ENCODE assay signal across 8 cellular contexts in the genomic region with DNA sequence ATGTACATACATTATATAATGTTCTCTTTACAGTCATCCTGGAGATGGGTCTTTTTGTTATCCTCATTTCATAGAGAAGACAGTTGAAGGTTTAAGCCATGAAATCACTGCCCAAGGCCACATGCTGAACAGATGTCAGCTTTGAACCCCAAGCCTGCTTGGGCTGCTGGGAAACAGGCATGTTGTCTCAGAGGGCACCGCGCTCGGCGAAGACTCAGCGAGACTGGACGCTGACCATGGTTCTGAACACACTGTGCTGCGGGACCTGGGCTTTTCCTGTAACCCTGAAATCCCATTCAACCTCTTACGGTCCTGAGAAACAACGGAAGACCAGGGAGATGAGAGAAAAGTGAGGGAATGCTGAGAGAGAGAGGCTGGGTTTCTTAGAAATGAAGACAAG. TPM values are rescaled to one million over a fixed set of nuclear protein-coding genes. Genes with fewer than 3 reads are reported as not detected.
DNase-seq lines count a peak whose midpoint lies in the region; ATAC-seq and TF ChIP-seq lines count a peak whose summit lies in the region.

No MANE protein-coding gene starts in this region.

- H3K14ac ChIP-seq in trophoblast cell (ENCODE audit: low read length), result no peak overlapping the region

- H3K4me1 ChIP-seq in SJCRH30 (no peaks in the 10 kb centered on the region), trophoblast cell (ENCODE audit: control insufficient read depth in 1 of 2, insufficient read depth in 2 of 2, low read length in 2 of 2) (no peaks in the 10 kb centered on the region), esophagus muscularis mucosa (peaks cover 5 to 13% (median 12%) of the 10 kb centered on the region in 4 donors)

- no peak overlapping the region for H2BK5ac ChIP-seq in trophoblast cell (ENCODE audit: low read depth, low read length, poor library complexity)

- no peak overlapping the region for H2BK120ac ChIP-seq in trophoblast cell (ENCODE audit: insufficient read depth, low read length, poor library complexity)

- no peak for TF ChIP-seq POLR2A in esophagus muscularis mucosa (IDR thresholded peaks at IDR 0.05; ENCODE audit: low read depth)

- DNase-seq in HCEC 1CT, result peak; percentile 12
- peak; percentile 66 to 75 for DNase-seq in SJCRH30
- DNase-seq in endothelial cell (ENCODE audit: low spot score), result peak; percentile 83
- DNase-seq in trophoblast cell, result peak; percentile 44 to 75
- no peak for DNase-seq in esophagus muscularis mucosa (ENCODE audit: extremely low spot score)
- DNase-seq in GM10248 (ENCODE audit: extremely low spot score), result no peak

- H3K4me3 Mint-ChIP-seq in endothelial cell (ENCODE audit: unreplicated experiment), result no peak overlapping the region

- no peak overlapping the region for H3K9ac ChIP-seq in trophoblast cell (ENCODE audit: low read length)

- TF ChIP-seq CTCF in endothelial cell (IDR thresholded peaks at IDR 0.05; ENCODE audit: unreplicated experiment) (no peak), esophagus muscularis mucosa (IDR thresholded peaks at IDR 0.05) (no peak), GM10248 (IDR thresholded peaks at IDR 0.05; ENCODE audit: control extremely low read depth, extremely low read depth, low read depth, missing control alignments) (no peak)

- no CpG with 5 or more reads among the region's 9 CpGs for WGBS in trophoblast cell (ENCODE audit: extremely low coverage, insufficient coverage, insufficient read length)
- 19% methylated on average over 9 of the region's 9 CpGs for WGBS in esophagus muscularis mucosa

- H3K9me3 ChIP-seq in SJCRH30 (replicated peaks) (no peaks in the 10 kb centered on the region), trophoblast cell (ENCODE audit: insufficient read depth, low read depth, low read length) (peaks cover 4% of the 10 kb centered on the region), esophagus muscularis mucosa (no peaks in the 10 kb centered on the region)

- no peak overlapping the region for H4K12ac ChIP-seq in trophoblast cell (ENCODE audit: low read depth, low read length)

- H3K23ac ChIP-seq in trophoblast cell (ENCODE audit: low read length), result no peak overlapping the region

- H3K79me2 ChIP-seq in trophoblast cell (ENCODE audit: control insufficient read depth, insufficient read depth, low read length, poor library complexity), result no peaks in the 10 kb centered on the region

- H3K36me3 ChIP-seq in SJCRH30 (no peaks in the 10 kb centered on the region), trophoblast cell (ENCODE audit: control insufficient read depth in 1 of 2, insufficient read depth in 2 of 2, low read length in 2 of 2) (no peaks in the 10 kb centered on the region), esophagus muscularis mucosa (no peaks in the 10 kb centered on the region)

- no peak overlapping the region for H3K18ac ChIP-seq in trophoblast cell (ENCODE audit: low read length)

- CTCF ChIA-PET in GM10248 (lab: Yijun Ruan, JAX), result interaction anchor here (2.2 kb wide), 1 partner anchor 14 kb away, joined by 5 read pairs; no protein-coding TSS in a partner anchor

- H4K8ac ChIP-seq in trophoblast cell (ENCODE audit: low read depth, low read length), result no peak overlapping the region

- no peak overlapping the region for H2AK5ac ChIP-seq in trophoblast cell (ENCODE audit: low read length)

- no peak overlapping the region for H2AFZ ChIP-seq in trophoblast cell (ENCODE audit: insufficient read depth, low read length, poor library complexity)

- H3K27me3 Mint-ChIP-seq in endothelial cell (ENCODE audit: unreplicated experiment), result peaks cover 4% of the 10 kb centered on the region

- ATAC-seq in HG02938 (IDR thresholded peaks at IDR 0.05; ENCODE audit: unreplicated experiment) (no peak), GM18868 (IDR thresholded peaks at IDR 0.05; ENCODE audit: unreplicated experiment) (no peak)

- H3K36me3 Mint-ChIP-seq in endothelial cell (ENCODE audit: low read depth, unreplicated experiment), result no peaks in the 10 kb centered on the region

- H3K4me1 Mint-ChIP-seq in endothelial cell (ENCODE audit: unreplicated experiment), result no peaks in the 10 kb centered on the region

- H3K9me3 Mint-ChIP-seq in endothelial cell (ENCODE audit: unreplicated experiment), result no peaks in the 10 kb centered on the region

- no peak overlapping the region for H2BK12ac ChIP-seq in trophoblast cell (ENCODE audit: low read length)

- H3K79me1 ChIP-seq in trophoblast cell (ENCODE audit: low read length), result no peaks in the 10 kb centered on the region

- no peak overlapping the region for H3K27ac ChIP-seq in SJCRH30
- H3K27ac ChIP-seq in trophoblast cell (ENCODE audit: low read depth, low read length), result no peak overlapping the region
- no peak overlapping the region for H3K27ac ChIP-seq in esophagus muscularis mucosa (replicated peaks in 1 of 4)

- H3K27me3 ChIP-seq in SJCRH30 (no peaks in the 10 kb centered on the region), trophoblast cell (ENCODE audit: insufficient read depth, low read length) (peaks cover 15% of the 10 kb centered on the region), esophagus muscularis mucosa (peaks cover 0 to 57% (median 24%) of the 10 kb centered on the region in 4 donors)

- no peak overlapping the region for H3K4me2 ChIP-seq in trophoblast cell (ENCODE audit: low read length)

- no peak overlapping the region for H4K91ac ChIP-seq in trophoblast cell (ENCODE audit: low read depth, low read length)

- POLR2A ChIA-PET in GM10248 (lab: Yijun Ruan, JAX), result no interaction called here

- no peak for TF ChIP-seq EP300 in esophagus muscularis mucosa (IDR thresholded peaks at IDR 0.05)

- no peak overlapping the region for H3K4ac ChIP-seq in trophoblast cell (ENCODE audit: low read depth, low read length)

- H3K4me3 ChIP-seq in SJCRH30 (no peak overlapping the region), trophoblast cell (ENCODE audit: low read depth, low read length) (no peak overlapping the region), esophagus muscularis mucosa (no peak overlapping the region)

- intact Hi-C loops in esophagus muscularis mucosa (cut with DNase I), result no loop called here

- H3K27ac Mint-ChIP-seq in endothelial cell (ENCODE audit: unreplicated experiment), result no peak overlapping the region

RNA-seq across cellular contexts. Expression of a gene that starts 27.3 kb away (rescaled TPM):
- 5.1 and 10.2 TPM in 2 replicates for total RNA-seq in SJCRH30 (2014; rRNA removed; shearing (Covaris generic))
- total RNA-seq in endothelial cell (ENCODE audit: unreplicated experiment), result 53.4 TPM
- 16.3 and 16.4 TPM in 2 replicates for polyA plus RNA-seq in trophoblast cell (2013)
- total RNA-seq in esophagus muscularis mucosa, result 10 to 100 TPM in 3 of 4 donors, 1 to 10 TPM in 1; 7.5 to 22.6 (median 15.3) TPM

RNA-seq across cellular contexts. Expression of a gene that starts 31.5 kb away (rescaled TPM):
- total RNA-seq in SJCRH30 (2014; rRNA removed; shearing (Covaris generic)), result 21.6 and 27.9 TPM in 2 replicates
- total RNA-seq in endothelial cell (ENCODE audit: unreplicated experiment), result 14.3 TPM
- 13.2 and 13.5 TPM in 2 replicates for polyA plus RNA-seq in trophoblast cell (2013)
- 10 to 100 TPM; 44.0 to 60.3 (median 50.2) TPM for total RNA-seq in esophagus muscularis mucosa

RNA-seq across cellular contexts. Expression of a gene that starts 45.1 kb away (rescaled TPM):
- 0.10 and 0.20 TPM in 2 replicates for total RNA-seq in SJCRH30 (2014; rRNA removed; shearing (Covaris generic))
- 4.5 TPM for total RNA-seq in endothelial cell (ENCODE audit: unreplicated experiment)
- 10.3 and 10.8 TPM in 2 replicates for polyA plus RNA-seq in trophoblast cell (2013)
- 1 to 10 TPM in 1 of 4 donors, not detected in 3; 1.3 TPM for total RNA-seq in esophagus muscularis mucosa

RNA-seq across cellular contexts. Expression of a gene that starts 50.5 kb away (rescaled TPM):
- 17.4 and 19.8 TPM in 2 replicates for total RNA-seq in SJCRH30 (2014; rRNA removed; shearing (Covaris generic))
- total RNA-seq in endothelial cell (ENCODE audit: unreplicated experiment) (27.3 TPM), esophagus muscularis mucosa (10 to 100 TPM; 27.0 to 43.6 (median 35.5) TPM)
- polyA plus RNA-seq in trophoblast cell (2013), result 30.7 and 31.2 TPM in 2 replicates

RNA-seq across cellular contexts. Expression of a gene that starts 55.4 kb away (rescaled TPM):
- not detected in 2 replicates for total RNA-seq in SJCRH30 (2014; rRNA removed; shearing (Covaris generic))
- total RNA-seq in endothelial cell (ENCODE audit: unreplicated experiment), result not detected
- polyA plus RNA-seq in trophoblast cell (2013), result 0.31 TPM in 1 of 2 replicates, not detected in the other
- 100 to 1,000 TPM in 1 of 4 donors, 10 to 100 TPM in 3; 47.1 to 145 (median 50.7) TPM for total RNA-seq in esophagus muscularis mucosa

Comparison
In these comparisons a context has a peak if more than half of its experiments do, and no peak if none do; other contexts are left out.
1. DNase-seq: peak in HCEC 1CT (single experiment), SJCRH30 (2 of 2), endothelial cell (single experiment) and trophoblast cell (2 of 2); none in esophagus muscularis mucosa (single experiment) and GM10248 (single experiment).